ENCODE assay signal across 9 cellular contexts in the genomic region with DNA sequence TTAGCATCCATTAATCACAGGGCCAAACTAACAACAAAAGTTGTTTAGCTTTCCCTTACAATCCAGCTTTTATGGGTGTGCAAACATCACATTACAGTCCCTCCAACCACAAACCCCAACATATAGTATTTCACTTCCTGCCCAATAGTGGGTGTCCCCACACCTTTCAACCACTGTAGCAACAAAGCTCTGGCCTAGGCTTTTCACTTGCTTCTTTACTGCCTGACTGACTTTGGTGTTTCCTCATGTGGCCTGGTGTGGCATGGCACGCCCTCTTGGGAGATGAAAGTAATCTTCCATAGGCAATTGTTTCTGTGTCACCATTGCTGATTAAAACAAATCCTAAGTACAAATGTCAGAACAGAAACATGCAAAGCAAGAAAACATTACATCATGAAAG. TPM values are rescaled to one million over a fixed set of nuclear protein-coding genes. Genes with fewer than 3 reads are reported as not detected.
A peak's percentile ranks its signal among the peaks of the same experiment; 100 is the strongest.
DNase-seq lines count a peak whose midpoint lies in the region; ATAC-seq, FAIRE-seq and TF ChIP-seq lines count a peak whose summit lies in the region.
"Had no signal": no experiment of that assay in that cellular context is flagged by ENCODE, and none has a peak within 500 bp of the region (broad histone marks: within the 10 kb centered on the region; RNA-seq: fewer than 3 reads in every experiment).

No MANE protein-coding gene starts in this region.

- H3K4me1 Mint-ChIP-seq in activated CD4-positive, alpha-beta memory T cell treated with anti-CD3 and anti-CD28 coated beads for 36 hours (ENCODE audit: low read depth), result peaks cover 20% of the 10 kb centered on the region
- H3K4me1 Mint-ChIP-seq: neural crest cell had no signal

- peaks cover 0 to 2% of the 10 kb centered on the region in 2 donors for H3K36me3 ChIP-seq in small intestine (ENCODE audit: control insufficient read depth in 2 of 2, insufficient read depth in 2 of 2, low read length in 2 of 2)

- ATAC-seq in GM19395 (IDR thresholded peaks at IDR 0.05; ENCODE audit: unreplicated experiment) (peak; percentile 97), HG03280 (IDR thresholded peaks at IDR 0.05; ENCODE audit: unreplicated experiment) (peak; percentile 84)

- no peaks in the 10 kb centered on the region for H3K9me3 ChIP-seq in small intestine (ENCODE audit: control insufficient read depth, low read depth)

- no peaks in the 10 kb centered on the region for H3K27me3 ChIP-seq in small intestine (ENCODE audit: control insufficient read depth in 2 of 2, insufficient read depth in 2 of 2, low read length in 2 of 2)

- POLR2A ChIA-PET in activated CD4-positive, alpha-beta memory T cell treated with anti-CD3 and anti-CD28 coated beads for 36 hours (lab: Charles Lee), result interaction anchor here (1.4 kb wide), 1 partner anchor 46 kb away, joined by 4 read pairs; the partner anchor contains the start of genes MCM8 and TRMT6

- H3K27me3 Mint-ChIP-seq in activated CD4-positive, alpha-beta memory T cell treated with anti-CD3 and anti-CD28 coated beads for 36 hours, result no peaks in the 10 kb centered on the region

- peaks cover 27% of the 10 kb centered on the region for H3K36me3 Mint-ChIP-seq in activated CD4-positive, alpha-beta memory T cell treated with anti-CD3 and anti-CD28 coated beads for 36 hours

- H3K4me1 ChIP-seq in small intestine (ENCODE audit: control insufficient read depth in 2 of 2, insufficient read depth in 1 of 2, low read depth in 1 of 2, low read length in 1 of 2), result no peaks in the 10 kb centered on the region

- H3K27ac ChIP-seq in small intestine (ENCODE audit: low read depth in 1 of 2, low read length in 1 of 2), result no peak overlapping the region

- intact Hi-C loops in activated CD4-positive, alpha-beta memory T cell treated with anti-CD3 and anti-CD28 coated beads for 36 hours (cut with micrococcal nuclease), result loop anchor here (2.0 kb wide), 1 partner anchor 46 kb away; the partner anchor contains the start of genes MCM8 and TRMT6

- WGBS in small intestine, 3 donors, result 34 to 58% (median 34%) methylated on average over 1 of the region's 1 CpG

- no peak for FAIRE-seq in small intestine (lab: Jason Lieb, UNC)
- FAIRE-seq in H54 (lab: Jason Lieb, UNC), result no peak

- DNase-seq in COLO668 (lab: John Stamatoyannopoulos, UW; ENCODE audit: unreplicated experiment) (peak; percentile 61), small intestine (peak; percentile 71), NCI-H2227 treated with DMSO at 0.1 percent for 48 hours (lab: John Stamatoyannopoulos, UW) (no peak), H54 (ENCODE audit: insufficient read length, low spot score) (no peak), NCI-H1105 treated with DMSO at 0.1 percent for 48 hours (lab: John Stamatoyannopoulos, UW) (no peak)
- DNase-seq in activated CD4-positive, alpha-beta memory T cell treated with anti-CD3 and anti-CD28 coated beads for 36 hours, result peak; percentile 58

- H3K4me3 Mint-ChIP-seq in activated CD4-positive, alpha-beta memory T cell treated with anti-CD3 and anti-CD28 coated beads for 36 hours, result no peak overlapping the region
- H3K4me3 Mint-ChIP-seq: neural crest cell had no signal

- CTCF ChIA-PET in activated CD4-positive, alpha-beta memory T cell treated with anti-CD3 and anti-CD28 coated beads for 36 hours (lab: Charles Lee), result interaction anchor here (1.1 to 2.2 kb wide), 3 partner anchors 11 to 467 kb away, joined by 3 to 7 read pairs (median 3); no protein-coding TSS in a partner anchor

- H3K9me3 Mint-ChIP-seq in activated CD4-positive, alpha-beta memory T cell treated with anti-CD3 and anti-CD28 coated beads for 36 hours, result no peaks in the 10 kb centered on the region
- H3K9me3 Mint-ChIP-seq: neural crest cell had no signal

- peak overlapping the region; percentile 73 for H3K27ac Mint-ChIP-seq in activated CD4-positive, alpha-beta memory T cell treated with anti-CD3 and anti-CD28 coated beads for 36 hours

- TF ChIP-seq POLR2A in H54 (IDR thresholded peaks at IDR 0.05; ENCODE audit: low read depth, low read length), result no peak

- no peak overlapping the region for H3K4me3 ChIP-seq in small intestine (ENCODE audit: low read depth in 1 of 2, low read length in 2 of 2)

RNA-seq across cellular contexts. Expression of gene CRLS1, which starts 9.2 kb away (rescaled TPM):
- total RNA-seq in activated CD4-positive, alpha-beta memory T cell treated with anti-CD3 and anti-CD28 coated beads for 36 hours, result 10 to 100 TPM; 36.5 to 38.4 TPM
- 100 to 1,000 TPM in 1 of 3 donors, 10 to 100 TPM in 2; 75.1 to 140 (median 78.2) TPM for polyA plus RNA-seq in small intestine

RNA-seq across cellular contexts. Expression of gene MCM8, which starts 46.3 kb away (rescaled TPM):
- 10 to 100 TPM; 46.8 to 50.7 TPM for total RNA-seq in activated CD4-positive, alpha-beta memory T cell treated with anti-CD3 and anti-CD28 coated beads for 36 hours
- polyA plus RNA-seq in small intestine, result 1 to 10 TPM; 1.6 to 6.0 (median 2.4) TPM

RNA-seq across cellular contexts. Expression of gene TRMT6, which starts 46.4 kb away (rescaled TPM):
- 10 to 100 TPM; 24.9 to 27.1 TPM for total RNA-seq in activated CD4-positive, alpha-beta memory T cell treated with anti-CD3 and anti-CD28 coated beads for 36 hours
- polyA plus RNA-seq in small intestine, result 10 to 100 TPM in 1 of 3 donors, 1 to 10 TPM in 2; 6.2 to 10.3 (median 6.9) TPM

RNA-seq across cellular contexts. Expression of gene LRRN4, which starts 57.1 kb away (rescaled TPM):
- not detected for total RNA-seq in activated CD4-positive, alpha-beta memory T cell treated with anti-CD3 and anti-CD28 coated beads for 36 hours
- under 1 TPM in 1 of 3 donors, not detected in 2; 0.06 TPM for polyA plus RNA-seq in small intestine
- total RNA-seq: neural crest cell had no signal

Comparison
In these comparisons a context has a peak if more than half of its experiments do, and no peak if none do; other contexts are left out.
1. DNase-seq: peak in COLO668 (single experiment), activated CD4-positive, alpha-beta memory T cell treated with anti-CD3 and anti-CD28 coated beads for 36 hours (single experiment) and small intestine (single experiment); none in NCI-H2227 treated with DMSO at 0.1 percent for 48 hours (single experiment), H54 (single experiment) and NCI-H1105 treated with DMSO at 0.1 percent for 48 hours (single experiment).